In genomic region chr1:206890690-206891089, GRCh38 we compare ENCODE assay signal across 1 cellular context.
A peak's percentile ranks its signal among the peaks of the same experiment; 100 is the strongest.
TF ChIP-seq lines count a peak whose summit lies in the region.

No MANE protein-coding gene starts in this region.

TF ChIP-seq in K562, 482 proteins besides CTCF, POLR2A, EP300 and RAD21 (continued from another document):
- no peak for TF ChIP-seq GMEB1 (CRISPR knock-in tag; IDR thresholded peaks at IDR 0.05)
- TF ChIP-seq ZNF217 (CRISPR knock-in tag; IDR thresholded peaks at IDR 0.05) = no peak
- TF ChIP-seq USF1 (CRISPR knock-in tag; IDR thresholded peaks at IDR 0.05) = 0 out of 2 replicates have a peak, but pooled peaks have one; percentile 21
